16 cellular contexts compared by ENCODE assay signal in the genomic region with DNA sequence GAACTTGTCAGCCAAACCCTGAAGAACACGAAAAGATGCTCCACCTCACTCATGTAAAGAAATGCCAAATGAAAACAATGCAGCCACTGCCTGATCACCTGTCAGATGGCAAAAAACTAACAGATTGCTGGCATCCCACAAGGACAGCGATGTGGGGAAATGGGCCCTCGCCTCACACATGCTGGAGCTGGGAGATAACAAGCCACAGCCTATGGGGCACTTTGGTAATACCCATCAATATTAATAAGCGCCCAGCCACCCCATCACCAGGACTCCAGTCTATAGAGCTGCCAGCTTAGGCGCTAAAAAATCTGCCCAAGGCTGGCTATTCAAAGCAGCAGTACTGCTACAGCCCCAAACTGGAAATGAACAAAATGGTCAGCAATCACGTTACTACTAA. TPM values are rescaled to one million over a fixed set of nuclear protein-coding genes. Genes with fewer than 3 reads are reported as not detected.
A peak's percentile ranks its signal among the peaks of the same experiment; 100 is the strongest.
DNase-seq lines count a peak whose midpoint lies in the region; ATAC-seq and TF ChIP-seq lines count a peak whose summit lies in the region.
"Had no signal": no experiment of that assay in that cellular context is flagged by ENCODE, and none has a peak within 500 bp of the region (broad histone marks: within the 10 kb centered on the region; RNA-seq: fewer than 3 reads in every experiment).

No MANE protein-coding gene starts in this region.

- H3K9me3 Mint-ChIP-seq in natural killer cell treated with Interleukin-12 subunit alpha and Interleukin-12 subunit beta and Interleukin-15 and Interleukin-18, amount 100 ng/mL, for 72 hours, result no peaks in the 10 kb centered on the region
- no peaks in the 10 kb centered on the region for H3K9me3 Mint-ChIP-seq in natural killer cell
- H3K9me3 Mint-ChIP-seq: CD8-positive, alpha-beta T cell had no signal

- H3K27me3 ChIP-seq in sigmoid colon, result no peaks in the 10 kb centered on the region
- H3K27me3 ChIP-seq: BE2C had no signal

- 77 to 85% methylated on average over 6 of the region's 6 CpGs for WGBS in sigmoid colon, 2 donors

- peak; percentile 23 for DNase-seq in natural killer cell treated with Interleukin-12 subunit alpha and Interleukin-12 subunit beta and Interleukin-15 and Interleukin-18, amount 100 ng/mL, for 72 hours (ENCODE audit: low spot score)
- no peak for DNase-seq in natural killer cell
- peak; percentile 38 for DNase-seq in islet precursor cell
- DNase-seq in sigmoid colon, result peak; percentile 51
- DNase-seq in cerebellum (ENCODE audit: low spot score), result no peak
- no peak for DNase-seq in HK-2 (ENCODE audit: unreplicated experiment)
- DNase-seq: BE2C; CD8-positive, alpha-beta T cell; COR-L47; GF-D8; HCEC 1CT had no signal

- intact Hi-C loops in natural killer cell (cut with micrococcal nuclease), result no loop called here
- intact Hi-C loops in sigmoid colon (cut with DNase I), result no loop called here

- no peak overlapping the region for H3K27ac ChIP-seq in sigmoid colon
- H3K27ac ChIP-seq: A549, C4-2B had no signal

- TF ChIP-seq POLR2A in sigmoid colon (IDR thresholded peaks at IDR 0.05), result no peak

- H3K9me3 ChIP-seq in sigmoid colon, result no peaks in the 10 kb centered on the region
- H3K9me3 ChIP-seq: A549, BE2C had no signal

- H3K4me1 Mint-ChIP-seq in natural killer cell treated with Interleukin-12 subunit alpha and Interleukin-12 subunit beta and Interleukin-15 and Interleukin-18, amount 100 ng/mL, for 72 hours (ENCODE audit: low read depth in 2 of 2), result peaks cover 8 to 9% of the 10 kb centered on the region in 2 donors
- H3K4me1 Mint-ChIP-seq in natural killer cell, result peaks cover 6 to 10% of the 10 kb centered on the region in 2 donors
- H3K4me1 Mint-ChIP-seq: IgD-negative memory B cell had no signal

- no peak overlapping the region for H3K4me3 ChIP-seq in sigmoid colon
- H3K4me3 ChIP-seq: A549 had no signal

- peak overlapping the region in 1 of 2 donors; percentile 31 for H3K27ac Mint-ChIP-seq in natural killer cell treated with Interleukin-12 subunit alpha and Interleukin-12 subunit beta and Interleukin-15 and Interleukin-18, amount 100 ng/mL, for 72 hours
- no peak overlapping the region for H3K27ac Mint-ChIP-seq in natural killer cell
- H3K27ac Mint-ChIP-seq: IgD-negative memory B cell had no signal

- no peak overlapping the region for H3K4me3 Mint-ChIP-seq in natural killer cell treated with Interleukin-12 subunit alpha and Interleukin-12 subunit beta and Interleukin-15 and Interleukin-18, amount 100 ng/mL, for 72 hours
- H3K4me3 Mint-ChIP-seq in natural killer cell, result no peak overlapping the region
- H3K4me3 Mint-ChIP-seq: CD8-positive, alpha-beta T cell had no signal

- no peak for TF ChIP-seq EP300 in sigmoid colon (IDR thresholded peaks at IDR 0.05)

- peaks cover 3 to 7% of the 10 kb centered on the region in 2 donors for H3K27me3 Mint-ChIP-seq in natural killer cell treated with Interleukin-12 subunit alpha and Interleukin-12 subunit beta and Interleukin-15 and Interleukin-18, amount 100 ng/mL, for 72 hours
- peaks cover 0 to 2% of the 10 kb centered on the region in 2 donors for H3K27me3 Mint-ChIP-seq in natural killer cell (ENCODE audit: low read depth in 2 of 2)

- ATAC-seq in natural killer cell treated with Interleukin-12 subunit alpha and Interleukin-12 subunit beta and Interleukin-15 and Interleukin-18, amount 100 ng/mL, for 72 hours, result no peak
- ATAC-seq in natural killer cell (no peak), HG03139 (IDR thresholded peaks at IDR 0.05; ENCODE audit: unreplicated experiment) (no peak)
- ATAC-seq: A549; CD8-positive, alpha-beta T cell had no signal

- no peak for TF ChIP-seq CTCF in natural killer cell (IDR thresholded peaks at IDR 0.05)
- TF ChIP-seq CTCF in sigmoid colon (IDR thresholded peaks at IDR 0.05), result no peak

- H3K36me3 Mint-ChIP-seq in natural killer cell treated with Interleukin-12 subunit alpha and Interleukin-12 subunit beta and Interleukin-15 and Interleukin-18, amount 100 ng/mL, for 72 hours, result no peaks in the 10 kb centered on the region
- no peaks in the 10 kb centered on the region for H3K36me3 Mint-ChIP-seq in natural killer cell
- H3K36me3 Mint-ChIP-seq: CD8-positive, alpha-beta T cell; IgD-negative memory B cell had no signal

- peaks cover 0 to 11% (median 4%) of the 10 kb centered on the region in 4 donors for H3K4me1 ChIP-seq in sigmoid colon
- H3K4me1 ChIP-seq: A549, BE2C had no signal

- H3K36me3 ChIP-seq in sigmoid colon, result no peaks in the 10 kb centered on the region
- H3K36me3 ChIP-seq: BE2C had no signal

RNA-seq across cellular contexts. Expression of a gene that starts 26.9 kb away (rescaled TPM):
- total RNA-seq in natural killer cell treated with Interleukin-12 subunit alpha and Interleukin-12 subunit beta and Interleukin-15 and Interleukin-18, amount 100 ng/mL, for 72 hours, result under 1 TPM; 0.19 to 0.33 TPM
- total RNA-seq in natural killer cell (1 to 10 TPM in 1 of 3 donors, under 1 TPM in 2; 0.72 to 1.8 (median 0.85) TPM), sigmoid colon (under 1 TPM; 0.14 to 0.55 (median 0.43) TPM), cerebellum (0.45 TPM)
- 10 to 100 TPM in 2 of 3 donors, 1 to 10 TPM in 1; 7.2 to 35.5 (median 29.1) TPM for polyA plus RNA-seq in sigmoid colon
- polyA plus RNA-seq: AG04450 had no signal

Comparison
In these comparisons a context has a peak if more than half of its experiments do, and no peak if none do; other contexts are left out.
1. DNase-seq: peak in natural killer cell treated with Interleukin-12 subunit alpha and Interleukin-12 subunit beta and Interleukin-15 and Interleukin-18, amount 100 ng/mL, for 72 hours (single experiment), islet precursor cell (single experiment) and sigmoid colon (single experiment); none in natural killer cell (single experiment), cerebellum (single experiment) and HK-2 (single experiment).